In genomic region chr1:235160965-235161684, GRCh38 we compare ENCODE assay signal across 8 cellular contexts.
DNase-seq lines count a peak whose midpoint lies in the region; ATAC-seq lines count a peak whose summit lies in the region.

Gene RBM34 (minus strand): TSS chr1:235161250. CDS start chr1:235161226, 24 bp downstream.

- peaks cover 24% of the 10 kb centered on the region for H3K36me3 Mint-ChIP-seq in central memory CD8-positive, alpha-beta T cell (ENCODE audit: insufficient read depth)

- DNase-seq in AML-193 (lab: John Stamatoyannopoulos, UW) = peak; percentile 84 to 88
- peak; percentile 81 for DNase-seq in NCI-H446 treated with DMSO at 0.1 percent for 48 hours (lab: John Stamatoyannopoulos, UW)
- DNase-seq in central memory CD8-positive, alpha-beta T cell (ENCODE audit: low spot score in 2 of 2) = peak; percentile 84 to 85
- peak; percentile 97 for DNase-seq in islet precursor cell
- peak; percentile 91 for DNase-seq in stimulated activated CD4-positive, alpha-beta T cell treated with anti-CD3 and anti-CD28 coated beads, Interleukin-12 subunit alpha, Interleukin-12 subunit beta, amount 100 ng/mL, for 4 hours

- no peaks in the 10 kb centered on the region for H3K9me3 Mint-ChIP-seq in central memory CD8-positive, alpha-beta T cell

- ATAC-seq in GM19043 (IDR thresholded peaks at IDR 0.05; ENCODE audit: low read depth, unreplicated experiment) (peak; percentile 93), HG03354 (IDR thresholded peaks at IDR 0.05; ENCODE audit: poor library complexity, severe bottlenecking, unreplicated experiment) (peak; percentile 94)
- ATAC-seq in activated CD4-positive, CD25-positive, alpha-beta regulatory T cell treated with anti-CD3 and anti-CD28 coated beads, Interleukin-2, amount 50 U/mL, for 24 hours = peak; percentile 94
- ATAC-seq in central memory CD8-positive, alpha-beta T cell (replicated peaks; ENCODE audit: extremely low read depth, poor library complexity, severe bottlenecking) = peak; percentile 88

- peak within 1 kb of the TSS; percentile 92 for H3K4me3 Mint-ChIP-seq in central memory CD8-positive, alpha-beta T cell

- H3K27me3 Mint-ChIP-seq in central memory CD8-positive, alpha-beta T cell = no peaks in the 10 kb centered on the region

- peak within 1 kb of the TSS; percentile 98 for H3K27ac Mint-ChIP-seq in central memory CD8-positive, alpha-beta T cell (ENCODE audit: low read depth)

- H3K4me1 Mint-ChIP-seq in central memory CD8-positive, alpha-beta T cell = peaks cover 18% of the 10 kb centered on the region

Comparison
In these comparisons a context has a peak if more than half of its experiments do, and no peak if none do; other contexts are left out.
1. Peak in every context shown above with its lines: DNase-seq and ATAC-seq.